ENCODE assay signal across 8 cellular contexts in genomic region chr4:7803992-7804758, GRCh38.
DNase-seq lines count a peak whose midpoint lies in the region; ATAC-seq and TF ChIP-seq lines count a peak whose summit lies in the region.

No MANE protein-coding gene starts in this region.

- no peaks in the 10 kb centered on the region for H3K9me2 ChIP-seq in PC-9 (ENCODE audit: insufficient read depth)

- H3K27ac ChIP-seq in PC-9, result peak overlapping the region; percentile 18; the same call in 1 of the 2 replicates

- no peak overlapping the region for H2AFZ ChIP-seq in PC-9

- H3K36me3 ChIP-seq in PC-9 (ENCODE audit: low read depth), result peaks cover 22% of the 10 kb centered on the region

- peaks cover 8 to 10% of the 10 kb centered on the region in 2 donors for H3K36me3 Mint-ChIP-seq in activated T-cell treated with anti-CD3 and anti-CD28 coated beads, Interleukin-2, amount 50 U/mL, for 72 hours (ENCODE audit: insufficient read depth in 2 of 2)
- peaks cover 41% of the 10 kb centered on the region for H3K36me3 Mint-ChIP-seq in nephron progenitor cell (ENCODE audit: low read depth)

- peaks cover 60% of the 10 kb centered on the region for H3F3A ChIP-seq in PC-9 (ENCODE audit: insufficient read depth, low read depth)

- intact Hi-C loops in PC-9 (cut with micrococcal nuclease; ENCODE audit: unreplicated experiment), result loop anchor here (1.0 to 5.0 kb wide), 4 partner anchors 39 to 612 kb away; partner anchors contain the start of gene SORCS2

- H3K4me3 Mint-ChIP-seq in activated T-cell treated with anti-CD3 and anti-CD28 coated beads, Interleukin-2, amount 50 U/mL, for 72 hours, result no peak overlapping the region
- no peak overlapping the region for H3K4me3 Mint-ChIP-seq in nephron progenitor cell
- no peak overlapping the region for H3K4me3 Mint-ChIP-seq in stimulated activated naive CD8-positive, alpha-beta T cell treated with anti-CD3 and anti-CD28 coated beads, Interleukin-15, amount 100 ng/mL, for 72 hours

- peaks cover 8% of the 10 kb centered on the region for H4K20me1 ChIP-seq in PC-9 (ENCODE audit: insufficient read depth)

- H3K4me2 ChIP-seq in PC-9, result no peak overlapping the region

- BruUV-seq in PC-9 (replicated peaks; lab: Mats Ljungman, UMichigan), result no TSS peak

- peak; percentile 69 to 81 for ATAC-seq in activated T-cell treated with anti-CD3 and anti-CD28 coated beads, Interleukin-2, amount 50 U/mL, for 72 hours (replicated peaks in 1 of 2)
- ATAC-seq in stimulated activated naive CD8-positive, alpha-beta T cell treated with anti-CD3 and anti-CD28 coated beads, Interleukin-15, amount 100 ng/mL, for 72 hours, result peak; percentile 77
- ATAC-seq in HG03196 (IDR thresholded peaks at IDR 0.05; ENCODE audit: unreplicated experiment), result no peak

- peak; percentile 89 for TF ChIP-seq CTCF in PC-9 (conservative IDR thresholded peaks at IDR 0.05)
- peak; percentile 93 for TF ChIP-seq CTCF in fibroblast of pulmonary artery (IDR thresholded peaks at IDR 0.05; ENCODE audit: low read length, missing control alignments)
- TF ChIP-seq CTCF in nephron progenitor cell (IDR thresholded peaks at IDR 0.05), result peak; percentile 84

- H3K27me3 Mint-ChIP-seq in activated T-cell treated with anti-CD3 and anti-CD28 coated beads, Interleukin-2, amount 50 U/mL, for 72 hours (ENCODE audit: low read depth), result peaks cover 5% of the 10 kb centered on the region
- H3K27me3 Mint-ChIP-seq in nephron progenitor cell (ENCODE audit: low read depth, poor library complexity), result no peaks in the 10 kb centered on the region
- H3K27me3 Mint-ChIP-seq in stimulated activated naive CD8-positive, alpha-beta T cell treated with anti-CD3 and anti-CD28 coated beads, Interleukin-15, amount 100 ng/mL, for 72 hours, result no peaks in the 10 kb centered on the region

- H3K4me3 ChIP-seq in PC-9, result no peak overlapping the region
- no peak overlapping the region for H3K4me3 ChIP-seq in fibroblast of pulmonary artery (replicated peaks; ENCODE audit: low read depth, low read length)

- peak overlapping the region; percentile 55 for H3K27ac Mint-ChIP-seq in activated T-cell treated with anti-CD3 and anti-CD28 coated beads, Interleukin-2, amount 50 U/mL, for 72 hours
- H3K27ac Mint-ChIP-seq in nephron progenitor cell, result no peak overlapping the region
- H3K27ac Mint-ChIP-seq in stimulated activated naive CD8-positive, alpha-beta T cell treated with anti-CD3 and anti-CD28 coated beads, Interleukin-15, amount 100 ng/mL, for 72 hours, result peak overlapping the region; percentile 88 to 95

- H3K9me3 ChIP-seq in PC-9 (ENCODE audit: insufficient read depth, low read depth), result no peaks in the 10 kb centered on the region; the same call in 1 of the 2 replicates

- H3K27me3 ChIP-seq in PC-9 (ENCODE audit: insufficient read depth, low read depth), result no peaks in the 10 kb centered on the region

- H3K9me3 Mint-ChIP-seq in activated T-cell treated with anti-CD3 and anti-CD28 coated beads, Interleukin-2, amount 50 U/mL, for 72 hours, result no peaks in the 10 kb centered on the region
- no peaks in the 10 kb centered on the region for H3K9me3 Mint-ChIP-seq in nephron progenitor cell
- H3K9me3 Mint-ChIP-seq in stimulated activated naive CD8-positive, alpha-beta T cell treated with anti-CD3 and anti-CD28 coated beads, Interleukin-15, amount 100 ng/mL, for 72 hours, result no peaks in the 10 kb centered on the region

- H3K4me1 Mint-ChIP-seq in activated T-cell treated with anti-CD3 and anti-CD28 coated beads, Interleukin-2, amount 50 U/mL, for 72 hours (ENCODE audit: low read depth), result peaks cover 12% of the 10 kb centered on the region
- H3K4me1 Mint-ChIP-seq in nephron progenitor cell, result peaks cover 83% of the 10 kb centered on the region
- peaks cover 16% of the 10 kb centered on the region for H3K4me1 Mint-ChIP-seq in stimulated activated naive CD8-positive, alpha-beta T cell treated with anti-CD3 and anti-CD28 coated beads, Interleukin-15, amount 100 ng/mL, for 72 hours

- POLR2A ChIA-PET in PC-9 (lab: Charles Lee; ENCODE audit: unreplicated experiment), result interaction anchor here (0.6 to 1.2 kb wide), 2 partner anchors 104 to 174 kb away, joined by 4 to 8 read pairs; no protein-coding TSS in a partner anchor

- peaks cover 25% of the 10 kb centered on the region for H3K4me1 ChIP-seq in PC-9 (replicated peaks; ENCODE audit: insufficient read depth)

- peaks cover 4% of the 10 kb centered on the region; the same call in 1 of the 2 replicates for H3K79me2 ChIP-seq in PC-9 (ENCODE audit: low read depth)

- CTCF ChIA-PET in PC-9 (lab: Charles Lee), result interaction anchor here (0.5 to 1.8 kb wide), 10 partner anchors 9 to 1109 kb away, joined by 3 to 7 read pairs (median 4); partner anchors contain the start of gene AFAP1

- peak; percentile 11 for DNase-seq in GF-D8 (lab: John Stamatoyannopoulos, UW)
- peak; percentile 86 for DNase-seq in HK-2 (ENCODE audit: unreplicated experiment)
- DNase-seq in PC-9, result peak; percentile 43 to 76
- DNase-seq in activated T-cell treated with anti-CD3 and anti-CD28 coated beads, Interleukin-2, amount 50 U/mL, for 72 hours, result peak; percentile 82 to 90
- DNase-seq in fibroblast of pulmonary artery (ENCODE audit: low read depth), result peak; percentile 84
- DNase-seq in nephron progenitor cell, result peak; percentile 95
- DNase-seq in stimulated activated naive CD8-positive, alpha-beta T cell treated with anti-CD3 and anti-CD28 coated beads, Interleukin-15, amount 100 ng/mL, for 72 hours, result peak; percentile 72 to 78

Comparison
In these comparisons a context has a peak if more than half of its experiments do, and no peak if none do; other contexts are left out.
1. DNase-seq: peak in every context shown above with its lines; median percentile 95 in nephron progenitor cell; 86 in HK-2; 86 in activated T-cell treated with anti-CD3 and anti-CD28 coated beads, Interleukin-2, amount 50 U/mL, for 72 hours; 84 in fibroblast of pulmonary artery; 75 in stimulated activated naive CD8-positive, alpha-beta T cell treated with anti-CD3 and anti-CD28 coated beads, Interleukin-15, amount 100 ng/mL, for 72 hours; 60 in PC-9; 11 in GF-D8.